In genomic region chr17:43409131-43409530, GRCh38 we compare ENCODE assay signal across 17 cellular contexts. TPM values are rescaled to one million over a fixed set of nuclear protein-coding genes. Genes with fewer than 3 reads are reported as not detected.
DNase-seq lines count a peak whose midpoint lies in the region; TF ChIP-seq lines count a peak whose summit lies in the region.
"Had no signal": no experiment of that assay in that cellular context is flagged by ENCODE, and none has a peak within 500 bp of the region (broad histone marks: within the 10 kb centered on the region; RNA-seq: fewer than 3 reads in every experiment).

No MANE protein-coding gene starts in this region.

- H3K27ac Mint-ChIP-seq in Caco-2 (ENCODE audit: unreplicated experiment): peak overlapping the region; percentile 95
- peak overlapping the region in 3 of 5 experiments; percentile 41 to 74 (median 71) for H3K27ac Mint-ChIP-seq in brain

- H3K9me2 ChIP-seq in PC-9 (ENCODE audit: insufficient read depth): no peaks in the 10 kb centered on the region
- H3K9me2 ChIP-seq: SK-N-SH had no signal

- H3K27me3 Mint-ChIP-seq in Caco-2 (ENCODE audit: insufficient read depth, unreplicated experiment) (no peaks in the 10 kb centered on the region), brain (peaks cover 3% of the 10 kb centered on the region)

- H3K4me3 Mint-ChIP-seq in Caco-2 (ENCODE audit: unreplicated experiment) (no peak overlapping the region), brain (no peak overlapping the region)
- H3K4me3 Mint-ChIP-seq: CD8-positive, alpha-beta memory T cell had no signal

- H3K79me2 ChIP-seq in PC-9 (ENCODE audit: low read depth) (no peaks in the 10 kb centered on the region), parathyroid adenoma (no peaks in the 10 kb centered on the region)

- POLR2A ChIA-PET in Caco-2 (lab: Charles Lee): interaction anchor here (1.6 kb wide), 1 partner anchor 10 kb away, joined by 4 read pairs; the partner anchor contains the start of gene ARL4D
- POLR2A ChIA-PET in PC-9 (lab: Charles Lee; ENCODE audit: unreplicated experiment): interaction anchor here (0.7 kb wide), 2 partner anchors 15 to 1965 kb away, joined by 3 to 4 read pairs; no protein-coding TSS in a partner anchor

- peak overlapping the region; percentile 37 for H3K4me2 ChIP-seq in PC-9
- no peak overlapping the region for H3K4me2 ChIP-seq in parathyroid adenoma (ENCODE audit: low read length)
- H3K4me2 ChIP-seq: SK-N-SH had no signal

- no peak overlapping the region for H3K9ac ChIP-seq in parathyroid adenoma
- H3K9ac ChIP-seq: SK-N-SH had no signal

- peaks cover 6% of the 10 kb centered on the region for H3K36me3 Mint-ChIP-seq in Caco-2 (ENCODE audit: insufficient read depth, unreplicated experiment)
- H3K36me3 Mint-ChIP-seq in brain: no peaks in the 10 kb centered on the region
- H3K36me3 Mint-ChIP-seq: CD8-positive, alpha-beta memory T cell had no signal

- BruUV-seq in Caco-2 (replicated peaks; lab: Mats Ljungman, UMichigan): no TSS peak
- no TSS peak for BruUV-seq in PC-9 (replicated peaks; lab: Mats Ljungman, UMichigan)

- CTCF ChIA-PET in Caco-2 (lab: Charles Lee): interaction anchor here (0.7 to 1.0 kb wide), 2 partner anchors 75 to 100 kb away, joined by 4 to 8 read pairs; partner anchors contain the start of gene DHX8
- CTCF ChIA-PET in PC-9 (lab: Charles Lee): no interaction called here

- TF ChIP-seq CTCF in Caco-2 (IDR thresholded peaks at IDR 0.05; ENCODE audit: insufficient read depth in 1 of 2, low read depth in 1 of 2, low read length in 1 of 2, severe bottlenecking in 1 of 2, unreplicated experiment in 1 of 2) (no peak), PC-9 (conservative IDR thresholded peaks at IDR 0.05) (no peak), brain (conservative IDR thresholded peaks at IDR 0.05) (no peak), parathyroid adenoma (IDR thresholded peaks at IDR 0.05) (no peak), lower leg skin (IDR thresholded peaks at IDR 0.05) (no peak)

- intact Hi-C loops in Caco-2 (cut with micrococcal nuclease; ENCODE audit: unreplicated experiment) (no loop called here), PC-9 (cut with micrococcal nuclease; ENCODE audit: unreplicated experiment) (no loop called here), lower leg skin (cut with DNase I; ENCODE audit: low total_unique reads) (no loop called here)

- H3K27me3 ChIP-seq in Caco-2 (replicated peaks; ENCODE audit: control insufficient read depth, insufficient read depth, low read length) (no peaks in the 10 kb centered on the region), PC-9 (ENCODE audit: insufficient read depth, low read depth) (no peaks in the 10 kb centered on the region), parathyroid adenoma (ENCODE audit: control insufficient read depth, insufficient read depth, low read length) (no peaks in the 10 kb centered on the region)

- H3K4me1 Mint-ChIP-seq in Caco-2 (ENCODE audit: low read depth, unreplicated experiment) (peaks cover 39% of the 10 kb centered on the region), brain (peaks cover 34% of the 10 kb centered on the region)
- H3K4me1 Mint-ChIP-seq: CD8-positive, alpha-beta memory T cell had no signal

- TF ChIP-seq POLR2A in lower leg skin (IDR thresholded peaks at IDR 0.05): no peak

- H2AFZ ChIP-seq in PC-9 (no peak overlapping the region), parathyroid adenoma (no peak overlapping the region)

- H3K27ac ChIP-seq in PC-9: peak overlapping the region; percentile 87
- H3K27ac ChIP-seq in parathyroid adenoma: peak overlapping the region; percentile 86

- peaks cover 8% of the 10 kb centered on the region; the same call in 1 of the 2 replicates for H3F3A ChIP-seq in PC-9 (ENCODE audit: insufficient read depth, low read depth)

- H3K4me1 ChIP-seq in Caco-2 (peaks cover 24% of the 10 kb centered on the region), PC-9 (replicated peaks; ENCODE audit: insufficient read depth) (peaks cover 47% of the 10 kb centered on the region), parathyroid adenoma (peaks cover 27% of the 10 kb centered on the region)

- H3K4me3 ChIP-seq in Caco-2 (ENCODE audit: low read depth, low read length) (no peak overlapping the region), PC-9 (no peak overlapping the region), parathyroid adenoma (ENCODE audit: low read depth, low read length) (no peak overlapping the region), lower leg skin (ENCODE audit: low read depth, poor library complexity, severe bottlenecking) (no peak overlapping the region)

- DNase-seq in Caco-2: no peak
- no peak for DNase-seq in PC-9
- DNase-seq in NCI-H1417 treated with DMSO at 0.1 percent for 48 hours (lab: John Stamatoyannopoulos, UW): no peak
- no peak for DNase-seq in retina
- DNase-seq in lower leg skin (ENCODE audit: low spot score in 2 of 2): no peak
- DNase-seq: ACHN; C1 segment of cervical spinal cord; CD8-positive, alpha-beta memory T cell; KG1; NCI-H1436 treated with DMSO at 0.1 percent for 48 hours; NCI-H2029; NCI-H345; NCI-H526; SHP77 had no signal

- no peaks in the 10 kb centered on the region for H4K20me1 ChIP-seq in PC-9 (ENCODE audit: insufficient read depth)

- H3K9me3 Mint-ChIP-seq in Caco-2 (ENCODE audit: unreplicated experiment): no peaks in the 10 kb centered on the region
- peaks cover 0 to 5% (median 0%) of the 10 kb centered on the region in 5 experiments for H3K9me3 Mint-ChIP-seq in brain

- H3K36me3 ChIP-seq in Caco-2 (ENCODE audit: control insufficient read depth, insufficient read depth, low read length) (no peaks in the 10 kb centered on the region), PC-9 (ENCODE audit: low read depth) (no peaks in the 10 kb centered on the region), parathyroid adenoma (ENCODE audit: control insufficient read depth, insufficient read depth, low read length) (no peaks in the 10 kb centered on the region)

- WGBS in lower leg skin, 2 donors: 77% methylated on average over 3 of the region's 3 CpGs

- no peaks in the 10 kb centered on the region for H3K9me3 ChIP-seq in Caco-2
- H3K9me3 ChIP-seq in PC-9 (ENCODE audit: insufficient read depth, low read depth): no peaks in the 10 kb centered on the region
- no peaks in the 10 kb centered on the region for H3K9me3 ChIP-seq in parathyroid adenoma (ENCODE audit: control insufficient read depth, low read length)
- H3K9me3 ChIP-seq: SK-N-SH had no signal

RNA-seq across cellular contexts. Expression of gene ARL4D, which starts 10.3 kb away (rescaled TPM):
- total RNA-seq in Caco-2 (2022): 16.0 and 19.9 TPM in 2 replicates
- 8.8 and 11.6 TPM in 2 replicates for total RNA-seq in PC-9 (2021)
- 9.2 TPM for polyA plus RNA-seq in brain (ENCODE audit: insufficient read depth, low read depth, low replicate concordance)
- 10 to 100 TPM; 30.3 to 50.6 (median 43.7) TPM for total RNA-seq in lower leg skin
